1 cellular context compared by ENCODE assay signal in the genomic region with DNA sequence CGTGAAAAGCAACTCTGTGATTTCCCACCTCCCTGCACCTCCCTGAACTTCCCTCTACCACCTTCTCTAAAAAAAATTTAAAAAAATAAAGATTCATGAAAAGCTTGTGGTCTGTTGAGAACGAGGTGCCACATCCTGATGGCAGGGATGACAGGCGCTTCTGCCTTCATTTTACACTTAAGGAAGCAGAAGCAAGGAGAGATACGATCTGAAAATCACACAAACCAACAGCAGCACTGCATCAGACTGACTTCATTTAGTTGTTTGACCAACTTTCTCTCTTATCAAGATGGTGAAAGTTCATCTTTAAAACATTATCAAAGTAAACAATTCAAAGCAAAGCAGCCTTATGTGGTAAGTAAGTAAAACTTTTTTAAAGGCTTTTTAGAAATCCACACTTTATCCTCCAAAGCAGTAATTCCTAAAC.
TF ChIP-seq lines count a peak whose summit lies in the region.

No MANE protein-coding gene starts in this region.

TF ChIP-seq in H1, 55 proteins besides CTCF, POLR2A, EP300 and RAD21:
- TF ChIP-seq CHD2 (IDR thresholded peaks at IDR 0.05; ENCODE audit: low read length): no peak
- no peak for TF ChIP-seq ZNF274 (IDR thresholded peaks at IDR 0.05; ENCODE audit: borderline replicate concordance, extremely low read depth, low read length)
- no peak for TF ChIP-seq SP2 (IDR thresholded peaks at IDR 0.05; ENCODE audit: low read length)
- TF ChIP-seq ASH2L (IDR thresholded peaks at IDR 0.05; ENCODE audit: low read length): no peak
- TF ChIP-seq SAP30 (IDR thresholded peaks at IDR 0.05; ENCODE audit: insufficient read depth, insufficient replicate concordance, low read length): no peak
- TF ChIP-seq POLR2AphosphoS5 (IDR thresholded peaks at IDR 0.05; ENCODE audit: low read depth, low read length): no peak
- TF ChIP-seq HDAC2 (IDR thresholded peaks at IDR 0.05; ENCODE audit: borderline replicate concordance in 1 of 2, low read depth in 2 of 2, low read length in 2 of 2): no peak
- no peak for TF ChIP-seq SP1 (IDR thresholded peaks at IDR 0.05; ENCODE audit: low read depth, low read length)
- no peak for TF ChIP-seq SUZ12 (IDR thresholded peaks at IDR 0.05; ENCODE audit: low read length)
- TF ChIP-seq, protein P1, sequence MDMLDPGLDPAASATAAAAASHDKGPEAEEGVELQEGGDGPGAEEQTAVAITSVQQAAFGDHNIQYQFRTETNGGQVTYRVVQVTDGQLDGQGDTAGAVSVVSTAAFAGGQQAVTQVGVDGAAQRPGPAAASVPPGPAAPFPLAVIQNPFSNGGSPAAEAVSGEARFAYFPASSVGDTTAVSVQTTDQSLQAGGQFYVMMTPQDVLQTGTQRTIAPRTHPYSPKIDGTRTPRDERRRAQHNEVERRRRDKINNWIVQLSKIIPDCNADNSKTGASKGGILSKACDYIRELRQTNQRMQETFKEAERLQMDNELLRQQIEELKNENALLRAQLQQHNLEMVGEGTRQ (IDR thresholded peaks at IDR 0.05; ENCODE audit: low read length): no peak
